ENCODE assay signal across 1 cellular context in the genomic region with DNA sequence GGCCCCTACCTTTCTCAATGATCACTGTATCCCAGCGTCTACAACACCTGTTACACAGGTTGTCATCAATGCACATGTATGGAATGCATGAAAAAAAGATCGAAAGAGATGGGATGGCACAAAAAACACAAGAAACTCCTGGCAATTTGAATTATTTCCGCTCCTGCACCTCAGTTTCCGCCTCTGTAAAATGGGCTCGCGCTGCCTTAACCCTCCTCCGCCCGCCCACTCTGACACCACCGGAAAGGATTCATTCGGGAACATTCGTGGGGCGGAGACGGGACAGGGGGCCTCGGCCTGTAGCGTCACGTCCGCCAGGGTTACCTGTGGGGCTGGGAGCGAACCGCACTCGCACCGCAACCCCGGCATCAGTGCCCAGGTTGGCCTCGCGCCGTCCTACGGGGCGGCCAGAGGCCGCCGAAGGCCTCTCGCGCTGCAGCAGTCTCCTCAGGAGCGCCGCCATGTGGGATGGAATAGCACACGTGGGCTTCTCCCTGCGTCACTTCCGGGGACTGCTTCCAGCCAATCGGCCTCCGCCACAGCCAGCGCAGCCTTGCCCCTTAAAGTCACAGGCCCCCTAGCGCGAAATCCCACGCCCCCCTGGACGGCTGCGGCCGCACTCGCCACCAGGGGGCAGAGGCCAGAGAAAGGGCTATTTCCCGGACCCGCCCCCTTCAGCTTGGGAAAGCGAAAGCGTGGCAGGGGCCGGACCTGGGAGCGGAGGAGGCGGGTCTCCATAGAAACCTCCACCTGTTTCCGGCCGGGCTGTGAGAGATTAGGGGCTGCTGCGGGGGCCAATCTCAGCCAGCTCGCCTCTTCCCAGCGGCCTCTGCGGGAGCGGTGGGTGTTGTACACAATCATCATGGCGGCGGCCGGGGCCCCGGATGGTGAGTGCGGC.
TF ChIP-seq lines count a peak whose summit lies in the region.

A gene (minus strand): TSS at position 470 of the 898 bp plus-strand sequence. CDS start 7 bp downstream, at position 463.
A gene with protein sequence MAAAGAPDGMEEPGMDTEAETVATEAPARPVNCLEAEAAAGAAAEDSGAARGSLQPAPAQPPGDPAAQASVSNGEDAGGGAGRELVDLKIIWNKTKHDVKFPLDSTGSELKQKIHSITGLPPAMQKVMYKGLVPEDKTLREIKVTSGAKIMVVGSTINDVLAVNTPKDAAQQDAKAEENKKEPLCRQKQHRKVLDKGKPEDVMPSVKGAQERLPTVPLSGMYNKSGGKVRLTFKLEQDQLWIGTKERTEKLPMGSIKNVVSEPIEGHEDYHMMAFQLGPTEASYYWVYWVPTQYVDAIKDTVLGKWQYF (plus strand): TSS at position 847 of the 898 bp plus-strand sequence. CDS start 16 bp downstream, at position 863.

TF ChIP-seq in WTC11, 78 proteins besides CTCF, POLR2A, EP300 and RAD21 (continued from another document and continues in another):
- TF ChIP-seq, protein P1, sequence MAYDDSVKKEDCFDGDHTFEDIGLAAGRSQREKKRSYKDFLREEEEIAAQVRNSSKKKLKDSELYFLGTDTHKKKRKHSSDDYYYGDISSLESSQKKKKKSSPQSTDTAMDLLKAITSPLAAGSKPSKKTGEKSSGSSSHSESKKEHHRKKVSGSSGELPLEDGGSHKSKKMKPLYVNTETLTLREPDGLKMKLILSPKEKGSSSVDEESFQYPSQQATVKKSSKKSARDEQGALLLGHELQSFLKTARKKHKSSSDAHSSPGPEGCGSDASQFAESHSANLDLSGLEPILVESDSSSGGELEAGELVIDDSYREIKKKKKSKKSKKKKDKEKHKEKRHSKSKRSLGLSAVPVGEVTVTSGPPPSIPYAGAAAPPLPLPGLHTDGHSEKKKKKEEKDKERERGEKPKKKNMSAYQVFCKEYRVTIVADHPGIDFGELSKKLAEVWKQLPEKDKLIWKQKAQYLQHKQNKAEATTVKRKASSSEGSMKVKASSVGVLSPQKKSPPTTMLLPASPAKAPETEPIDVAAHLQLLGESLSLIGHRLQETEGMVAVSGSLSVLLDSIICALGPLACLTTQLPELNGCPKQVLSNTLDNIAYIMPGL (CRISPR knock-in tag; IDR thresholded peaks at IDR 0.05) = no peak; the same call in 1 of the 2 replicates
- TF ChIP-seq, protein P2, sequence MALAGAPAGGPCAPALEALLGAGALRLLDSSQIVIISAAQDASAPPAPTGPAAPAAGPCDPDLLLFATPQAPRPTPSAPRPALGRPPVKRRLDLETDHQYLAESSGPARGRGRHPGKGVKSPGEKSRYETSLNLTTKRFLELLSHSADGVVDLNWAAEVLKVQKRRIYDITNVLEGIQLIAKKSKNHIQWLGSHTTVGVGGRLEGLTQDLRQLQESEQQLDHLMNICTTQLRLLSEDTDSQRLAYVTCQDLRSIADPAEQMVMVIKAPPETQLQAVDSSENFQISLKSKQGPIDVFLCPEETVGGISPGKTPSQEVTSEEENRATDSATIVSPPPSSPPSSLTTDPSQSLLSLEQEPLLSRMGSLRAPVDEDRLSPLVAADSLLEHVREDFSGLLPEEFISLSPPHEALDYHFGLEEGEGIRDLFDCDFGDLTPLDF (CRISPR knock-in tag; IDR thresholded peaks at IDR 0.05) = 0 out of 2 replicates have a peak, but pooled peaks have one; percentile 26
- TF ChIP-seq NFATC4 (CRISPR knock-in tag; IDR thresholded peaks at IDR 0.05) (0 out of 2 replicates have a peak, but pooled peaks have one; percentile 32), GTF2I (CRISPR knock-in tag; conservative IDR thresholded peaks at IDR 0.05) (peak; percentile 100), ZNF138 (CRISPR knock-in tag; conservative IDR thresholded peaks at IDR 0.05) (no peak), ZNF671 (CRISPR knock-in tag; IDR thresholded peaks at IDR 0.05) (0 out of 2 replicates have a peak, but pooled peaks have one; percentile 36), KAT7 (CRISPR knock-in tag; IDR thresholded peaks at IDR 0.05; ENCODE audit: borderline replicate concordance) (no peak), ZNF416 (CRISPR knock-in tag; IDR thresholded peaks at IDR 0.05) (0 out of 2 replicates have a peak, but pooled peaks have one; percentile 39), TEAD1 (CRISPR knock-in tag; IDR thresholded peaks at IDR 0.05) (peak; percentile 62), JUN (CRISPR knock-in tag; IDR thresholded peaks at IDR 0.05) (peak; percentile 60; the same call in 1 of the 2 replicates), ZNF263 (CRISPR knock-in tag; IDR thresholded peaks at IDR 0.05; ENCODE audit: low read depth) (no peak), ETV6 (CRISPR knock-in tag; IDR thresholded peaks at IDR 0.05) (peak; percentile 94), FOXP1 (CRISPR knock-in tag; IDR thresholded peaks at IDR 0.05; ENCODE audit: borderline replicate concordance) (peak; percentile 86), ESRRA (CRISPR knock-in tag; IDR thresholded peaks at IDR 0.05; ENCODE audit: borderline replicate concordance) (peak; percentile 30; the same call in 1 of the 2 replicates)
- TF ChIP-seq, protein P3, sequence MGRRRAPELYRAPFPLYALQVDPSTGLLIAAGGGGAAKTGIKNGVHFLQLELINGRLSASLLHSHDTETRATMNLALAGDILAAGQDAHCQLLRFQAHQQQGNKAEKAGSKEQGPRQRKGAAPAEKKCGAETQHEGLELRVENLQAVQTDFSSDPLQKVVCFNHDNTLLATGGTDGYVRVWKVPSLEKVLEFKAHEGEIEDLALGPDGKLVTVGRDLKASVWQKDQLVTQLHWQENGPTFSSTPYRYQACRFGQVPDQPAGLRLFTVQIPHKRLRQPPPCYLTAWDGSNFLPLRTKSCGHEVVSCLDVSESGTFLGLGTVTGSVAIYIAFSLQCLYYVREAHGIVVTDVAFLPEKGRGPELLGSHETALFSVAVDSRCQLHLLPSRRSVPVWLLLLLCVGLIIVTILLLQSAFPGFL (CRISPR knock-in tag; IDR thresholded peaks at IDR 0.05; ENCODE audit: borderline replicate concordance) = no peak
- TF ChIP-seq, protein P4, sequence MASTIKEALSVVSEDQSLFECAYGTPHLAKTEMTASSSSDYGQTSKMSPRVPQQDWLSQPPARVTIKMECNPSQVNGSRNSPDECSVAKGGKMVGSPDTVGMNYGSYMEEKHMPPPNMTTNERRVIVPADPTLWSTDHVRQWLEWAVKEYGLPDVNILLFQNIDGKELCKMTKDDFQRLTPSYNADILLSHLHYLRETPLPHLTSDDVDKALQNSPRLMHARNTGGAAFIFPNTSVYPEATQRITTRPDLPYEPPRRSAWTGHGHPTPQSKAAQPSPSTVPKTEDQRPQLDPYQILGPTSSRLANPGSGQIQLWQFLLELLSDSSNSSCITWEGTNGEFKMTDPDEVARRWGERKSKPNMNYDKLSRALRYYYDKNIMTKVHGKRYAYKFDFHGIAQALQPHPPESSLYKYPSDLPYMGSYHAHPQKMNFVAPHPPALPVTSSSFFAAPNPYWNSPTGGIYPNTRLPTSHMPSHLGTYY (CRISPR knock-in tag; IDR thresholded peaks at IDR 0.05) = peak; percentile 65; the same call in 1 of the 2 replicates
- TF ChIP-seq, protein P5, sequence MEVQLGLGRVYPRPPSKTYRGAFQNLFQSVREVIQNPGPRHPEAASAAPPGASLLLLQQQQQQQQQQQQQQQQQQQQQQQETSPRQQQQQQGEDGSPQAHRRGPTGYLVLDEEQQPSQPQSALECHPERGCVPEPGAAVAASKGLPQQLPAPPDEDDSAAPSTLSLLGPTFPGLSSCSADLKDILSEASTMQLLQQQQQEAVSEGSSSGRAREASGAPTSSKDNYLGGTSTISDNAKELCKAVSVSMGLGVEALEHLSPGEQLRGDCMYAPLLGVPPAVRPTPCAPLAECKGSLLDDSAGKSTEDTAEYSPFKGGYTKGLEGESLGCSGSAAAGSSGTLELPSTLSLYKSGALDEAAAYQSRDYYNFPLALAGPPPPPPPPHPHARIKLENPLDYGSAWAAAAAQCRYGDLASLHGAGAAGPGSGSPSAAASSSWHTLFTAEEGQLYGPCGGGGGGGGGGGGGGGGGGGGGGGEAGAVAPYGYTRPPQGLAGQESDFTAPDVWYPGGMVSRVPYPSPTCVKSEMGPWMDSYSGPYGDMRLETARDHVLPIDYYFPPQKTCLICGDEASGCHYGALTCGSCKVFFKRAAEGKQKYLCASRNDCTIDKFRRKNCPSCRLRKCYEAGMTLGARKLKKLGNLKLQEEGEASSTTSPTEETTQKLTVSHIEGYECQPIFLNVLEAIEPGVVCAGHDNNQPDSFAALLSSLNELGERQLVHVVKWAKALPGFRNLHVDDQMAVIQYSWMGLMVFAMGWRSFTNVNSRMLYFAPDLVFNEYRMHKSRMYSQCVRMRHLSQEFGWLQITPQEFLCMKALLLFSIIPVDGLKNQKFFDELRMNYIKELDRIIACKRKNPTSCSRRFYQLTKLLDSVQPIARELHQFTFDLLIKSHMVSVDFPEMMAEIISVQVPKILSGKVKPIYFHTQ (CRISPR knock-in tag; IDR thresholded peaks at IDR 0.05) = 0 out of 2 replicates have a peak, but pooled peaks have one; percentile 72
- TF ChIP-seq, protein P6, sequence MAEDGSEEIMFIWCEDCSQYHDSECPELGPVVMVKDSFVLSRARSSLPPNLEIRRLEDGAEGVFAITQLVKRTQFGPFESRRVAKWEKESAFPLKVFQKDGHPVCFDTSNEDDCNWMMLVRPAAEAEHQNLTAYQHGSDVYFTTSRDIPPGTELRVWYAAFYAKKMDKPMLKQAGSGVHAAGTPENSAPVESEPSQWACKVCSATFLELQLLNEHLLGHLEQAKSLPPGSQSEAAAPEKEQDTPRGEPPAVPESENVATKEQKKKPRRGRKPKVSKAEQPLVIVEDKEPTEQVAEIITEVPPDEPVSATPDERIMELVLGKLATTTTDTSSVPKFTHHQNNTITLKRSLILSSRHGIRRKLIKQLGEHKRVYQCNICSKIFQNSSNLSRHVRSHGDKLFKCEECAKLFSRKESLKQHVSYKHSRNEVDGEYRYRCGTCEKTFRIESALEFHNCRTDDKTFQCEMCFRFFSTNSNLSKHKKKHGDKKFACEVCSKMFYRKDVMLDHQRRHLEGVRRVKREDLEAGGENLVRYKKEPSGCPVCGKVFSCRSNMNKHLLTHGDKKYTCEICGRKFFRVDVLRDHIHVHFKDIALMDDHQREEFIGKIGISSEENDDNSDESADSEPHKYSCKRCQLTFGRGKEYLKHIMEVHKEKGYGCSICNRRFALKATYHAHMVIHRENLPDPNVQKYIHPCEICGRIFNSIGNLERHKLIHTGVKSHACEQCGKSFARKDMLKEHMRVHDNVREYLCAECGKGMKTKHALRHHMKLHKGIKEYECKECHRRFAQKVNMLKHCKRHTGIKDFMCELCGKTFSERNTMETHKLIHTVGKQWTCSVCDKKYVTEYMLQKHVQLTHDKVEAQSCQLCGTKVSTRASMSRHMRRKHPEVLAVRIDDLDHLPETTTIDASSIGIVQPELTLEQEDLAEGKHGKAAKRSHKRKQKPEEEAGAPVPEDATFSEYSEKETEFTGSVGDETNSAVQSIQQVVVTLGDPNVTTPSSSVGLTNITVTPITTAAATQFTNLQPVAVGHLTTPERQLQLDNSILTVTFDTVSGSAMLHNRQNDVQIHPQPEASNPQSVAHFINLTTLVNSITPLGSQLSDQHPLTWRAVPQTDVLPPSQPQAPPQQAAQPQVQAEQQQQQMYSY (CRISPR knock-in tag; IDR thresholded peaks at IDR 0.05) = peak; percentile 56
- TF ChIP-seq, protein P7, sequence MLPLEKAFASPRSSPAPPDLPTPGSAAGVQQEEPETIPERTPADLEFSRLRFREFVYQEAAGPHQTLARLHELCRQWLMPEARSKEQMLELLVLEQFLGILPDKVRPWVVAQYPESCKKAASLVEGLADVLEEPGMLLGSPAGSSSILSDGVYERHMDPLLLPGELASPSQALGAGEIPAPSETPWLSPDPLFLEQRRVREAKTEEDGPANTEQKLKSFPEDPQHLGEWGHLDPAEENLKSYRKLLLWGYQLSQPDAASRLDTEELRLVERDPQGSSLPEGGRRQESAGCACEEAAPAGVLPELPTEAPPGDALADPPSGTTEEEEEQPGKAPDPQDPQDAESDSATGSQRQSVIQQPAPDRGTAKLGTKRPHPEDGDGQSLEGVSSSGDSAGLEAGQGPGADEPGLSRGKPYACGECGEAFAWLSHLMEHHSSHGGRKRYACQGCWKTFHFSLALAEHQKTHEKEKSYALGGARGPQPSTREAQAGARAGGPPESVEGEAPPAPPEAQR (CRISPR knock-in tag; IDR thresholded peaks at IDR 0.05) = peak; percentile 88
- TF ChIP-seq, protein P8, sequence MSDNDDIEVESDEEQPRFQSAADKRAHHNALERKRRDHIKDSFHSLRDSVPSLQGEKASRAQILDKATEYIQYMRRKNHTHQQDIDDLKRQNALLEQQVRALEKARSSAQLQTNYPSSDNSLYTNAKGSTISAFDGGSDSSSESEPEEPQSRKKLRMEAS (CRISPR knock-in tag; IDR thresholded peaks at IDR 0.05) = peak; percentile 97
- TF ChIP-seq, protein P9, sequence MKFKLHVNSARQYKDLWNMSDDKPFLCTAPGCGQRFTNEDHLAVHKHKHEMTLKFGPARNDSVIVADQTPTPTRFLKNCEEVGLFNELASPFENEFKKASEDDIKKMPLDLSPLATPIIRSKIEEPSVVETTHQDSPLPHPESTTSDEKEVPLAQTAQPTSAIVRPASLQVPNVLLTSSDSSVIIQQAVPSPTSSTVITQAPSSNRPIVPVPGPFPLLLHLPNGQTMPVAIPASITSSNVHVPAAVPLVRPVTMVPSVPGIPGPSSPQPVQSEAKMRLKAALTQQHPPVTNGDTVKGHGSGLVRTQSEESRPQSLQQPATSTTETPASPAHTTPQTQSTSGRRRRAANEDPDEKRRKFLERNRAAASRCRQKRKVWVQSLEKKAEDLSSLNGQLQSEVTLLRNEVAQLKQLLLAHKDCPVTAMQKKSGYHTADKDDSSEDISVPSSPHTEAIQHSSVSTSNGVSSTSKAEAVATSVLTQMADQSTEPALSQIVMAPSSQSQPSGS (CRISPR knock-in tag; IDR thresholded peaks at IDR 0.05; ENCODE audit: borderline replicate concordance, low read depth) = no peak
- TF ChIP-seq, protein P10, sequence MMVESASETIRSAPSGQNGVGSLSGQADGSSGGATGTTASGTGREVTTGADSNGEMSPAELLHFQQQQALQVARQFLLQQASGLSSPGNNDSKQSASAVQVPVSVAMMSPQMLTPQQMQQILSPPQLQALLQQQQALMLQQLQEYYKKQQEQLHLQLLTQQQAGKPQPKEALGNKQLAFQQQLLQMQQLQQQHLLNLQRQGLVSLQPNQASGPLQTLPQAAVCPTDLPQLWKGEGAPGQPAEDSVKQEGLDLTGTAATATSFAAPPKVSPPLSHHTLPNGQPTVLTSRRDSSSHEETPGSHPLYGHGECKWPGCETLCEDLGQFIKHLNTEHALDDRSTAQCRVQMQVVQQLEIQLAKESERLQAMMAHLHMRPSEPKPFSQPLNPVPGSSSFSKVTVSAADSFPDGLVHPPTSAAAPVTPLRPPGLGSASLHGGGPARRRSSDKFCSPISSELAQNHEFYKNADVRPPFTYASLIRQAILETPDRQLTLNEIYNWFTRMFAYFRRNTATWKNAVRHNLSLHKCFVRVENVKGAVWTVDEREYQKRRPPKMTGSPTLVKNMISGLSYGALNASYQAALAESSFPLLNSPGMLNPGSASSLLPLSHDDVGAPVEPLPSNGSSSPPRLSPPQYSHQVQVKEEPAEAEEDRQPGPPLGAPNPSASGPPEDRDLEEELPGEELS (CRISPR knock-in tag; IDR thresholded peaks at IDR 0.05) = peak; percentile 59
